10 cellular contexts compared by ENCODE assay signal in the genomic region with DNA sequence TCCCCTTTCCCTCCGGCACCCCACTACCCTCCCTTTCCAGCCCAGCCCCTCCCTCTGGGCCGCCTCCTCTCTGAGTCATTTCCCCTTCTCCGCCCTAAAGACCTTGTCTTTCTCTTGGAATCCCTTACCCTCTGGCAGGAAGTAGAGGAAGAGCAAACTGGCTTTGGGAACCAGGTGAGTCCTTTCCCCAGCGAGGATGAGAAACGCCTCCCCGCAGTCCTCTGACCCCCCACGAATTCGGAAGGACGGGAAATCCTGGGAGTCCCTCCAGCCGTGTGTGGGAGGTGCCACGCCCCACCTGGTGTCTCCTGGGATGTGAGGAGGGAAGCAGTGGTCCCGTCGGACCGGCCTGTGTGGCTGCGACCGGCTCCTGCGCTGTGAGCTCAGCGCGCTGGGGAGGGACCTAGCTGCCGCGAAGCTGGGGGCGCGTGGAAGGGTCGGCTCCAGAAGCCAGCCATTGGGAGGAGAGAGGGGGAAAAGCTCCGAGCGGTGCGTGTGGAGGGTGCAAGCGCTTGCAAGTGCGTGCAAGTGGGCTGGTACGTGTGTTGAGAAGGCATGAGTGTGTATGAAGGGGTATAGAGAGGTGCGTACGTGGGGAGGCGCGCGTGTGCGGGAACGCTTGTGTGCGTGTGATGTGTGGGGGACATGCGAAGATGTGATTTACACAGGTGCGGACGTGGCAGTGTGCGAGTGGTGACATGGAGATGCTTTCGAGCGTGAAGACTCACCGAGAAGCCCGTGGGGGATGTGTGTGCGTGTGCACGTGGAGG. TPM values are rescaled to one million over a fixed set of nuclear protein-coding genes. Genes with fewer than 3 reads are reported as not detected.
A peak's percentile ranks its signal among the peaks of the same experiment; 100 is the strongest.
DNase-seq lines count a peak whose midpoint lies in the region; ATAC-seq and TF ChIP-seq lines count a peak whose summit lies in the region.
"Had no signal": no experiment of that assay in that cellular context is flagged by ENCODE, and none has a peak within 500 bp of the region (broad histone marks: within the 10 kb centered on the region; RNA-seq: fewer than 3 reads in every experiment).

No MANE protein-coding gene starts in this region.

- H3K27me3 ChIP-seq in PC-9 (ENCODE audit: insufficient read depth, low read depth) = no peaks in the 10 kb centered on the region

- peak overlapping the region; percentile 88 for H3K4me2 ChIP-seq in PC-9

- H3K79me2 ChIP-seq in PC-9 (ENCODE audit: low read depth) = no peaks in the 10 kb centered on the region

- H3K4me3 ChIP-seq in PC-9 (peak overlapping the region; percentile 70), fibroblast of pulmonary artery (replicated peaks; ENCODE audit: low read depth, low read length) (peak overlapping the region; percentile 45)

- BruUV-seq in PC-9 (replicated peaks; lab: Mats Ljungman, UMichigan) = no TSS peak

- intact Hi-C loops in PC-9 (cut with micrococcal nuclease; ENCODE audit: unreplicated experiment) = no loop called here
- intact Hi-C loops in posterior vena cava (cut with DNase I) = no loop called here

- ATAC-seq in GM21526 (IDR thresholded peaks at IDR 0.05; ENCODE audit: low FRiP score, unreplicated experiment) (no peak), HG03039 (IDR thresholded peaks at IDR 0.05; ENCODE audit: unreplicated experiment) (no peak)

- peak overlapping the region; percentile 91 for H2AFZ ChIP-seq in PC-9

- H3K9me2 ChIP-seq in PC-9 (ENCODE audit: insufficient read depth) = no peaks in the 10 kb centered on the region

- no peaks in the 10 kb centered on the region for H3K36me3 ChIP-seq in PC-9 (ENCODE audit: low read depth)

- CTCF ChIA-PET in PC-9 (lab: Charles Lee) = no interaction called here

- POLR2A ChIA-PET in PC-9 (lab: Charles Lee; ENCODE audit: unreplicated experiment) = no interaction called here

- H4K20me1 ChIP-seq in PC-9 (ENCODE audit: insufficient read depth) = no peaks in the 10 kb centered on the region

- H3F3A ChIP-seq in PC-9 (ENCODE audit: insufficient read depth, low read depth) = no peaks in the 10 kb centered on the region

- H3K27ac ChIP-seq in PC-9 = no peak overlapping the region

- no peak for TF ChIP-seq CTCF in PC-9 (conservative IDR thresholded peaks at IDR 0.05)
- no peak for TF ChIP-seq CTCF in fibroblast of pulmonary artery (IDR thresholded peaks at IDR 0.05; ENCODE audit: low read length, missing control alignments)

- DNase-seq in GM03348 (ENCODE audit: low spot score) (peak; percentile 10), PC-9 (peak; percentile 28 to 40), fibroblast of pulmonary artery (ENCODE audit: low read depth) (peak; percentile 7), posterior vena cava (ENCODE audit: low spot score) (peak; percentile 69), NCI-H524 treated with DMSO at 0.1 percent for 48 hours (lab: John Stamatoyannopoulos, UW) (no peak)
- no peak for DNase-seq in stimulated activated CD4-positive, alpha-beta T cell treated with anti-CD3 and anti-CD28 coated beads, Interleukin-2, amount 100 ng/mL, for 24 hours
- DNase-seq: foreskin melanocyte had no signal

- no peaks in the 10 kb centered on the region for H3K4me1 ChIP-seq in PC-9 (replicated peaks; ENCODE audit: insufficient read depth)

- H3K9me3 ChIP-seq in PC-9 (ENCODE audit: insufficient read depth, low read depth) = no peaks in the 10 kb centered on the region

RNA-seq across cellular contexts. Expression of a gene that starts 46.3 kb away (rescaled TPM):
- total RNA-seq in PC-9 (2021) (not detected in 2 replicates), posterior vena cava (not detected)
- total RNA-seq: activated CD8-positive, alpha-beta memory T cell treated with anti-CD3 and anti-CD28 coated beads for 36 hours had no signal

Comparison
In these comparisons a context has a peak if more than half of its experiments do, and no peak if none do; other contexts are left out.
1. DNase-seq: peak in GM03348 (single experiment), PC-9 (2 of 2), fibroblast of pulmonary artery (single experiment) and posterior vena cava (single experiment); none in stimulated activated CD4-positive, alpha-beta T cell treated with anti-CD3 and anti-CD28 coated beads, Interleukin-2, amount 100 ng/mL, for 24 hours (0 of 2) and NCI-H524 treated with DMSO at 0.1 percent for 48 hours (single experiment).